ENCODE assay signal across 28 cellular contexts in genomic region chr3:86173401-86173800, GRCh38.
"Had no signal": no experiment of that assay in that cellular context is flagged by ENCODE, and none has a peak within 500 bp of the region (broad histone marks: within the 10 kb centered on the region; RNA-seq: fewer than 3 reads in every experiment).

No MANE protein-coding gene starts in this region.

- H3K9me3 Mint-ChIP-seq: activated CD4-positive, alpha-beta T cell treated with anti-CD3 and anti-CD28 coated beads, Interleukin-2, amount 10 ng/mL, durations not matched to agents 24 days and 14 days; activated CD8-positive, alpha-beta T cell treated with anti-CD3 and anti-CD28 coated beads for 36 hours; activated naive CD4-positive, alpha-beta T cell treated with anti-CD3 and anti-CD28 coated beads for 36 hours had no signal

- H3K4me3 ChIP-seq: adrenal gland, body of pancreas, breast epithelium had no signal

- H3K36me3 Mint-ChIP-seq: activated naive CD4-positive, alpha-beta T cell treated with anti-CD3 and anti-CD28 coated beads, Interleukin-2, amount 50 U/mL, for 72 hours had no signal

- H3K4me1 ChIP-seq: adrenal gland, body of pancreas, breast epithelium had no signal

- H3K4me3 Mint-ChIP-seq: activated CD4-positive, alpha-beta T cell treated with anti-CD3 and anti-CD28 coated beads, Interleukin-2, amount 10 ng/mL, durations not matched to agents 24 days and 14 days; activated CD8-positive, alpha-beta T cell treated with anti-CD3 and anti-CD28 coated beads for 36 hours; activated naive CD4-positive, alpha-beta T cell treated with anti-CD3 and anti-CD28 coated beads for 36 hours; activated T-cell treated with anti-CD3 and anti-CD28 coated beads, Interleukin-2, amount 50 U/mL, for 24 hours had no signal

- DNase-seq: activated CD4-positive, alpha-beta T cell treated with anti-CD3 and anti-CD28 coated beads, Interleukin-2, amount 10 ng/mL, durations not matched to agents 24 days and 14 days; activated CD4-positive, alpha-beta T cell treated with anti-CD3 and anti-CD28 coated beads, Interleukin-2, amount 50 U/mL, for 4 hours; activated CD8-positive, alpha-beta T cell treated with anti-CD3 and anti-CD28 coated beads for 36 hours; activated gamma-delta T cell treated with Interleukin-2 at 50 U/mL for 16 hours; activated naive CD4-positive, alpha-beta T cell treated with anti-CD3 and anti-CD28 coated beads for 36 hours; activated T-cell treated with anti-CD3 and anti-CD28 coated beads, Interleukin-2, amount 50 U/mL, for 24 hours; adrenal gland; body of pancreas; Karpas-422; KBM-7; NCI-H1105 treated with DMSO at 0.1 percent for 48 hours; NCI-H1436; NCI-H1694; NCI-H1930; NCI-H2081 treated with DMSO at 0.1 percent for 48 hours; NCI-H345; NCI-H510A; NCI-H526; NCI-H774; NK-92 treated with Interleukin-12 subunit alpha and Interleukin-12 subunit beta, amount 100 ng/mL, for 24 hours; Right ventricle myocardium superior; SW 1271; T-helper 1 cell; T-helper 2 cell; T-helper 9 cell had no signal

- H3K9me3 ChIP-seq: adrenal gland, body of pancreas, breast epithelium had no signal

- H3K27ac ChIP-seq: adrenal gland, body of pancreas, breast epithelium had no signal

- H3K4me1 Mint-ChIP-seq: activated CD4-positive, alpha-beta T cell treated with anti-CD3 and anti-CD28 coated beads, Interleukin-2, amount 10 ng/mL, durations not matched to agents 24 days and 14 days had no signal

- ATAC-seq: activated CD8-positive, alpha-beta T cell treated with anti-CD3 and anti-CD28 coated beads for 36 hours; activated naive CD4-positive, alpha-beta T cell treated with anti-CD3 and anti-CD28 coated beads, Interleukin-2, amount 50 U/mL, for 72 hours; body of pancreas had no signal

- H3K36me3 ChIP-seq: adrenal gland, breast epithelium had no signal

- H3K27me3 Mint-ChIP-seq: activated CD4-positive, alpha-beta T cell treated with anti-CD3 and anti-CD28 coated beads, Interleukin-2, amount 10 ng/mL, durations not matched to agents 24 days and 14 days; activated CD8-positive, alpha-beta T cell treated with anti-CD3 and anti-CD28 coated beads for 36 hours; activated T-cell treated with anti-CD3 and anti-CD28 coated beads, Interleukin-2, amount 50 U/mL, for 24 hours had no signal

- FAIRE-seq: astrocyte had no signal

- H3K27me3 ChIP-seq: adrenal gland, body of pancreas, breast epithelium had no signal

- H3K27ac Mint-ChIP-seq: activated CD4-positive, alpha-beta T cell treated with anti-CD3 and anti-CD28 coated beads, Interleukin-2, amount 10 ng/mL, durations not matched to agents 24 days and 14 days; activated CD8-positive, alpha-beta T cell treated with anti-CD3 and anti-CD28 coated beads for 36 hours; activated naive CD4-positive, alpha-beta T cell treated with anti-CD3 and anti-CD28 coated beads for 36 hours; activated naive CD4-positive, alpha-beta T cell treated with anti-CD3 and anti-CD28 coated beads, Interleukin-2, amount 50 U/mL, for 72 hours; activated T-cell treated with anti-CD3 and anti-CD28 coated beads, Interleukin-2, amount 50 U/mL, for 24 hours had no signal
